16 cellular contexts compared by ENCODE assay signal in the genomic region with DNA sequence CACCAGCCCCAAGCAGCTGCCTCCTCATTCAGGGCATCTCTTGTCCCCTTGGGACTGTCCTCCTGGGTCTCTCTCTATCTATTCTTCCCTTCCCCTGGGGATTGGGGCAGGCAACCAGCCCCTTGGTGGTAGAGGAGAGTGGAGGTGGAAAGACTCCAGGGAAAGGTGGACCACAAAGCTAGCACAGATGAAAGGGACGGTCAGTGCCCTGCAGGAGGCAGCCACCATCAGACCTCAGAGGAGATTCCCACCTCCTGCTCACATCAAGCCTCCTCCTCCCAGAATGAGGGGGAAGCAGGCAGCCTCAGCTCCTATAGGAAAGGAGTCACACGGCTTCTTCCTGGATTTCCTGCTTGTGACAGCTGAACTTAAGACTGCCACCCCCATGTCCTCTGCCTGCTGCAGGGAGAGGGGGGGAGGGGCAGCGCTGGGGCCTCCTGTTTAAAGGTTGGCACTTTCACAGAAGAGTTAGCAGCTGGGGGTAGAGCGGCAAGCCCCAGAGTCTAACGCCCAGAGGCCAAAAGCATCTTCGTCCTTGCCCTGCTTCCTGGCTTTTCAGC.
"Had no signal": no experiment of that assay in that cellular context is flagged by ENCODE, and none has a peak within 500 bp of the region (broad histone marks: within the 10 kb centered on the region; RNA-seq: fewer than 3 reads in every experiment).

No MANE protein-coding gene starts in this region.

- H3K36me3 Mint-ChIP-seq: activated naive CD4-positive, alpha-beta T cell treated with anti-CD3 and anti-CD28 coated beads, Interleukin-2, amount 50 U/mL, for 72 hours had no signal

- H3K27ac Mint-ChIP-seq: T-helper 17 cell had no signal

- H3K4me3 ChIP-seq: gastrocnemius medialis, ovary, skin epidermis, stomach, thoracic aorta had no signal

- ATAC-seq: activated CD4-positive, CD25-positive, alpha-beta regulatory T cell treated with anti-CD3 and anti-CD28 coated beads, Interleukin-2, amount 50 U/mL, for 24 hours; activated naive CD4-positive, alpha-beta T cell treated with anti-CD3 and anti-CD28 coated beads, Interleukin-2, amount 50 U/mL, for 72 hours; gastrocnemius medialis; T-helper 17 cell had no signal

- DNase-seq: activated CD4-positive, alpha-beta T cell treated with anti-CD3 and anti-CD28 coated beads, Interleukin-2, amount 50 U/mL, for 4 hours; activated effector memory CD4-positive, alpha-beta T cell treated with anti-CD3 and anti-CD28 coated beads, Interleukin-2, amount 50 U/mL, for 16 hours; activated T-cell treated with anti-CD3 and anti-CD28 coated beads, Interleukin-2, amount 50 U/mL, for 1 hour; amniotic stem cell; brain microvascular endothelial cell; gastrocnemius medialis; kidney; ovary; stimulated activated CD4-positive, alpha-beta T cell treated with anti-CD3 and anti-CD28 coated beads, Interleukin-4, amount 100 ng/mL, for 4 hours; stomach; T-helper 17 cell had no signal

- H3K27ac ChIP-seq: brain microvascular endothelial cell, gastrocnemius medialis, ovary, skin epidermis, stomach, thoracic aorta had no signal

- H3K9me3 Mint-ChIP-seq: activated naive CD4-positive, alpha-beta T cell treated with anti-CD3 and anti-CD28 coated beads, Interleukin-2, amount 50 U/mL, for 72 hours had no signal

- H3K36me3 ChIP-seq: ovary had no signal

- H3K4me3 Mint-ChIP-seq: T-helper 17 cell had no signal

- H3K9me3 ChIP-seq: gastrocnemius medialis, ovary, stomach, thoracic aorta had no signal

- H3K4me1 ChIP-seq: gastrocnemius medialis had no signal

- FAIRE-seq: kidney, TTC549 had no signal

- H3K27me3 Mint-ChIP-seq: T-helper 17 cell had no signal

- H3K27me3 ChIP-seq: brain microvascular endothelial cell, gastrocnemius medialis, ovary, stomach had no signal
